2 cellular contexts compared by ENCODE assay signal in the genomic region with DNA sequence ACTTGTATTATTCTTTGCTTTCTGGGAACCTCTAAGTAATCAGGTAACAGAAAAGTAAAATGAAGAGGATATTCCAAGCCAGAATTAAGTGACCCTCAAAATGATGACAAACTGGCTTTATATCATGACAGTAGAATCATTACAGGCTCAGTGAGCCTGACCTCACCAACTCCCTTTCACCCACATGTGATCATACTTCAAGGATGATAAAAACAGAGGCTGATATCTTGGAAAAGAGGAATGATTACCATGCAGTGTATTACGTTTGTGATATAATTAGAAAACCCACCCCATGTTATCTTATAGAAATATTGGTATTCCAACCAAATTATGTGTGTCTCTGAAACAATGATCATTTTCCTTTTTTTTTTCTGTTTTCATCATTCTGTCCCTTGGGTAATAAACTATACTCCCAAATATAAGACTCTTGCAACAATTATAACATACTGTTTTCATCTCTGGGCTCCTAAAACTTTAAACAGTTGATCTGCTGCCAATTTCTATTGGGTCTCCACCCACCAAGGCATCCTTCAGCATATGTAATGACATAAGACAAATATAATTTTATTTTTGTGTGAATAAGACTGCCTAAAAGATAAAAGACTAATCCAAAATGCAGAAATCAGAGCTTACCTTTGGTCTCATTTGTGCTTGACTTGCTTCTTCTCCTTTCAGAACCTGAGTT.
TF ChIP-seq lines count a peak whose summit lies in the region.

No MANE protein-coding gene starts in this region.

TF ChIP-seq in GM23338, 12 proteins besides CTCF, POLR2A, EP300 and RAD21 (continued from another document and continues in another):
- TF ChIP-seq, protein P1, sequence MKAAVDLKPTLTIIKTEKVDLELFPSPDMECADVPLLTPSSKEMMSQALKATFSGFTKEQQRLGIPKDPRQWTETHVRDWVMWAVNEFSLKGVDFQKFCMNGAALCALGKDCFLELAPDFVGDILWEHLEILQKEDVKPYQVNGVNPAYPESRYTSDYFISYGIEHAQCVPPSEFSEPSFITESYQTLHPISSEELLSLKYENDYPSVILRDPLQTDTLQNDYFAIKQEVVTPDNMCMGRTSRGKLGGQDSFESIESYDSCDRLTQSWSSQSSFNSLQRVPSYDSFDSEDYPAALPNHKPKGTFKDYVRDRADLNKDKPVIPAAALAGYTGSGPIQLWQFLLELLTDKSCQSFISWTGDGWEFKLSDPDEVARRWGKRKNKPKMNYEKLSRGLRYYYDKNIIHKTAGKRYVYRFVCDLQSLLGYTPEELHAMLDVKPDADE (IDR thresholded peaks at IDR 0.05): no peak
- no peak for TF ChIP-seq EZH2 (IDR thresholded peaks at IDR 0.05; ENCODE audit: low read depth, unreplicated experiment)
- TF ChIP-seq STAT1 (IDR thresholded peaks at IDR 0.05; ENCODE audit: unreplicated experiment): no peak
- TF ChIP-seq JUNB (IDR thresholded peaks at IDR 0.05; ENCODE audit: unreplicated experiment): no peak
- TF ChIP-seq NANOG (IDR thresholded peaks at IDR 0.05; ENCODE audit: borderline replicate concordance): no peak
- no peak for TF ChIP-seq ZNF331 (CRISPR knock-in tag; IDR thresholded peaks at IDR 0.05; ENCODE audit: low read depth)
- no peak for TF ChIP-seq POLR2AphosphoS5 (IDR thresholded peaks at IDR 0.05; ENCODE audit: low read depth)
- TF ChIP-seq, protein P2, sequence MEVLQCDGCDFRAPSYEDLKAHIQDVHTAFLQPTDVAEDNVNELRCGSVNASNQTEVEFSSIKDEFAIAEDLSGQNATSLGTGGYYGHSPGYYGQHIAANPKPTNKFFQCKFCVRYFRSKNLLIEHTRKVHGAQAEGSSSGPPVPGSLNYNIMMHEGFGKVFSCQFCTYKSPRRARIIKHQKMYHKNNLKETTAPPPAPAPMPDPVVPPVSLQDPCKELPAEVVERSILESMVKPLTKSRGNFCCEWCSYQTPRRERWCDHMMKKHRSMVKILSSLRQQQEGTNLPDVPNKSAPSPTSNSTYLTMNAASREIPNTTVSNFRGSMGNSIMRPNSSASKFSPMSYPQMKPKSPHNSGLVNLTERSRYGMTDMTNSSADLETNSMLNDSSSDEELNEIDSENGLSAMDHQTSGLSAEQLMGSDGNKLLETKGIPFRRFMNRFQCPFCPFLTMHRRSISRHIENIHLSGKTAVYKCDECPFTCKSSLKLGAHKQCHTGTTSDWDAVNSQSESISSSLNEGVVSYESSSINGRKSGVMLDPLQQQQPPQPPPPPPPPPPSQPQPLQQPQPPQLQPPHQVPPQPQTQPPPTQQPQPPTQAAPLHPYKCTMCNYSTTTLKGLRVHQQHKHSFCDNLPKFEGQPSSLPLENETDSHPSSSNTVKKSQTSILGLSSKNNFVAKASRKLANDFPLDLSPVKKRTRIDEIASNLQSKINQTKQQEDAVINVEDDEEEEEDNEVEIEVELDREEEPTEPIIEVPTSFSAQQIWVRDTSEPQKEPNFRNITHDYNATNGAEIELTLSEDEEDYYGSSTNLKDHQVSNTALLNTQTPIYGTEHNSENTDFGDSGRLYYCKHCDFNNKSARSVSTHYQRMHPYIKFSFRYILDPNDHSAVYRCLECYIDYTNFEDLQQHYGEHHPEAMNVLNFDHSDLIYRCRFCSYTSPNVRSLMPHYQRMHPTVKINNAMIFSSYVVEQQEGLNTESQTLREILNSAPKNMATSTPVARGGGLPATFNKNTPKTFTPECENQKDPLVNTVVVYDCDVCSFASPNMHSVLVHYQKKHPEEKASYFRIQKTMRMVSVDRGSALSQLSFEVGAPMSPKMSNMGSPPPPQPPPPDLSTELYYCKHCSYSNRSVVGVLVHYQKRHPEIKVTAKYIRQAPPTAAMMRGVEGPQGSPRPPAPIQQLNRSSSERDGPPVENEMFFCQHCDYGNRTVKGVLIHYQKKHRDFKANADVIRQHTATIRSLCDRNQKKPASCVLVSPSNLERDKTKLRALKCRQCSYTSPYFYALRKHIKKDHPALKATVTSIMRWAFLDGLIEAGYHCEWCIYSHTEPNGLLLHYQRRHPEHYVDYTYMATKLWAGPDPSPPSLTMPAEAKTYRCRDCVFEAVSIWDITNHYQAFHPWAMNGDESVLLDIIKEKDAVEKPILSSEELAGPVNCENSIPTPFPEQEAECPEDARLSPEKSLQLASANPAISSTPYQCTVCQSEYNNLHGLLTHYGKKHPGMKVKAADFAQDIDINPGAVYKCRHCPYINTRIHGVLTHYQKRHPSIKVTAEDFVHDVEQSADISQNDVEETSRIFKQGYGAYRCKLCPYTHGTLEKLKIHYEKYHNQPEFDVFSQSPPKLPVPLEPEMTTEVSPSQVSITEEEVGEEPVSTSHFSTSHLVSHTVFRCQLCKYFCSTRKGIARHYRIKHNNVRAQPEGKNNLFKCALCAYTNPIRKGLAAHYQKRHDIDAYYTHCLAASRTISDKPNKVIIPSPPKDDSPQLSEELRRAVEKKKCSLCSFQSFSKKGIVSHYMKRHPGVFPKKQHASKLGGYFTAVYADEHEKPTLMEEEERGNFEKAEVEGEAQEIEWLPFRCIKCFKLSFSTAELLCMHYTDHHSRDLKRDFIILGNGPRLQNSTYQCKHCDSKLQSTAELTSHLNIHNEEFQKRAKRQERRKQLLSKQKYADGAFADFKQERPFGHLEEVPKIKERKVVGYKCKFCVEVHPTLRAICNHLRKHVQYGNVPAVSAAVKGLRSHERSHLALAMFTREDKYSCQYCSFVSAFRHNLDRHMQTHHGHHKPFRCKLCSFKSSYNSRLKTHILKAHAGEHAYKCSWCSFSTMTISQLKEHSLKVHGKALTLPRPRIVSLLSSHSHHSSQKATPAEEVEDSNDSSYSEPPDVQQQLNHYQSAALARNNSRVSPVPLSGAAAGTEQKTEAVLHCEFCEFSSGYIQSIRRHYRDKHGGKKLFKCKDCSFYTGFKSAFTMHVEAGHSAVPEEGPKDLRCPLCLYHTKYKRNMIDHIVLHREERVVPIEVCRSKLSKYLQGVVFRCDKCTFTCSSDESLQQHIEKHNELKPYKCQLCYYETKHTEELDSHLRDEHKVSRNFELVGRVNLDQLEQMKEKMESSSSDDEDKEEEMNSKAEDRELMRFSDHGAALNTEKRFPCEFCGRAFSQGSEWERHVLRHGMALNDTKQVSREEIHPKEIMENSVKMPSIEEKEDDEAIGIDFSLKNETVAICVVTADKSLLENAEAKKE (CRISPR knock-in tag; IDR thresholded peaks at IDR 0.05): no peak
- TF ChIP-seq EZH2phosphoT487 (IDR thresholded peaks at IDR 0.05; ENCODE audit: unreplicated experiment): no peak

TF ChIP-seq in WTC11, 78 proteins besides CTCF, POLR2A, EP300 and RAD21 (continued from another document):
- TF ChIP-seq SMAD4 (CRISPR knock-in tag; IDR thresholded peaks at IDR 0.05) (no peak), ZNF232 (CRISPR knock-in tag; IDR thresholded peaks at IDR 0.05) (no peak), JAZF1 (CRISPR knock-in tag; IDR thresholded peaks at IDR 0.05) (no peak), TEAD4 (CRISPR knock-in tag; IDR thresholded peaks at IDR 0.05) (no peak), FOXP1 (CRISPR knock-in tag; IDR thresholded peaks at IDR 0.05; ENCODE audit: borderline replicate concordance) (no peak), ELF4 (CRISPR knock-in tag; IDR thresholded peaks at IDR 0.05; ENCODE audit: low read depth) (no peak), CREM (CRISPR knock-in tag; IDR thresholded peaks at IDR 0.05) (no peak), HMGA2 (CRISPR knock-in tag; IDR thresholded peaks at IDR 0.05) (no peak), GTF2I (CRISPR knock-in tag; conservative IDR thresholded peaks at IDR 0.05) (no peak), CREB1 (CRISPR knock-in tag; IDR thresholded peaks at IDR 0.05) (no peak)
- TF ChIP-seq, protein P3, sequence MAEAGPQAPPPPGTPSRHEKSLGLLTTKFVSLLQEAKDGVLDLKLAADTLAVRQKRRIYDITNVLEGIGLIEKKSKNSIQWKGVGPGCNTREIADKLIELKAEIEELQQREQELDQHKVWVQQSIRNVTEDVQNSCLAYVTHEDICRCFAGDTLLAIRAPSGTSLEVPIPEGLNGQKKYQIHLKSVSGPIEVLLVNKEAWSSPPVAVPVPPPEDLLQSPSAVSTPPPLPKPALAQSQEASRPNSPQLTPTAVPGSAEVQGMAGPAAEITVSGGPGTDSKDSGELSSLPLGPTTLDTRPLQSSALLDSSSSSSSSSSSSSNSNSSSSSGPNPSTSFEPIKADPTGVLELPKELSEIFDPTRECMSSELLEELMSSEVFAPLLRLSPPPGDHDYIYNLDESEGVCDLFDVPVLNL (CRISPR knock-in tag; IDR thresholded peaks at IDR 0.05; ENCODE audit: borderline replicate concordance, low read depth): no peak
- TF ChIP-seq, protein P4, sequence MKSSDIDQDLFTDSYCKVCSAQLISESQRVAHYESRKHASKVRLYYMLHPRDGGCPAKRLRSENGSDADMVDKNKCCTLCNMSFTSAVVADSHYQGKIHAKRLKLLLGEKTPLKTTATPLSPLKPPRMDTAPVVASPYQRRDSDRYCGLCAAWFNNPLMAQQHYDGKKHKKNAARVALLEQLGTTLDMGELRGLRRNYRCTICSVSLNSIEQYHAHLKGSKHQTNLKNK (CRISPR knock-in tag; IDR thresholded peaks at IDR 0.05): no peak
